26 cellular contexts compared by ENCODE assay signal in genomic region chr1:204032642-204033235, GRCh38. TPM values are rescaled to one million over a fixed set of nuclear protein-coding genes. Genes with fewer than 3 reads are reported as not detected.
DNase-seq lines count a peak whose midpoint lies in the region; ATAC-seq and TF ChIP-seq lines count a peak whose summit lies in the region.
"Had no signal": no experiment of that assay in that cellular context is flagged by ENCODE, and none has a peak within 500 bp of the region (broad histone marks: within the 10 kb centered on the region; RNA-seq: fewer than 3 reads in every experiment).

No MANE protein-coding gene starts in this region.

- peak; percentile 37 for ATAC-seq in HCT116
- ATAC-seq in RWPE2 (ENCODE audit: low read depth) = peak; percentile 45; the same call in 1 of the 3 replicates
- ATAC-seq: HepG2; right lobe of liver; stimulated activated effector memory CD8-positive, alpha-beta T cell treated with anti-CD3 and anti-CD28 coated beads, Interleukin-12 subunit alpha, Interleukin-12 subunit beta, amount 100 ng/mL, for 72 hours had no signal

- H3K36me3 ChIP-seq in HCT116 (ENCODE audit: control insufficient read depth in 1 of 2, insufficient read depth in 2 of 2, low read length in 2 of 2) (no peaks in the 10 kb centered on the region), RWPE2 (ENCODE audit: low read depth) (no peaks in the 10 kb centered on the region)
- H3K36me3 ChIP-seq: HAP-1, right lobe of liver had no signal

- H2AFZ ChIP-seq in HCT116 (ENCODE audit: low read depth, low read length, poor library complexity, severe bottlenecking) = no peak overlapping the region
- H2AFZ ChIP-seq: PC-9 had no signal

- no peaks in the 10 kb centered on the region for H3K79me2 ChIP-seq in HCT116 (ENCODE audit: insufficient read depth, low read length)

- intact Hi-C loops in HCT116 (cut with micrococcal nuclease) = no loop called here

- H4K20me1 ChIP-seq in HCT116 (ENCODE audit: insufficient read depth) = no peaks in the 10 kb centered on the region

- no TSS peak for BruUV-seq in HCT116 (replicated peaks; lab: Mats Ljungman, UMichigan)

- no peaks in the 10 kb centered on the region for H3K9me2 ChIP-seq in HCT116 (ENCODE audit: insufficient read depth)

- H3K9me3 ChIP-seq in HCT116 (ENCODE audit: control insufficient read depth in 1 of 2, insufficient read depth in 1 of 2, low read depth in 1 of 2, low read length in 2 of 2) (no peaks in the 10 kb centered on the region), RWPE2 (ENCODE audit: severe bottlenecking) (no peaks in the 10 kb centered on the region)
- H3K9me3 ChIP-seq: HAP-1, right lobe of liver had no signal

- H3K4me3 ChIP-seq in HCT116 (replicated peaks in 1 of 2; ENCODE audit: low read depth in 1 of 2, low read length in 2 of 2) = no peak overlapping the region
- H3K4me3 ChIP-seq in RWPE2 (ENCODE audit: severe bottlenecking) = no peak overlapping the region
- no peak overlapping the region for H3K4me3 ChIP-seq in fibroblast of villous mesenchyme (ENCODE audit: low read depth, low read length)
- H3K4me3 ChIP-seq: HAP-1, lung, PC-9, right lobe of liver had no signal

- TF ChIP-seq CTCF in HCT116 (IDR thresholded peaks at IDR 0.05 in 2 of 3, conservative IDR thresholded peaks at IDR 0.05 in 1 of 3; ENCODE audit: borderline replicate concordance in 1 of 3, insufficient read depth in 1 of 3, low read depth in 2 of 3, low read length in 2 of 3) (no peak), RWPE2 (IDR thresholded peaks at IDR 0.05; ENCODE audit: poor library complexity, severe bottlenecking) (no peak), fibroblast of villous mesenchyme (IDR thresholded peaks at IDR 0.05; ENCODE audit: insufficient read depth, low read depth, low read length) (no peak)

- H3K27me3 ChIP-seq in HCT116 (ENCODE audit: insufficient read depth, low read length) (no peaks in the 10 kb centered on the region), RWPE2 (ENCODE audit: insufficient read depth, poor library complexity, severe bottlenecking) (no peaks in the 10 kb centered on the region)
- H3K27me3 ChIP-seq: right lobe of liver had no signal

- POLR2A ChIA-PET in HCT116 (lab: Charles Lee) = no interaction called here

- no peak overlapping the region for H3K27ac ChIP-seq in HCT116 (ENCODE audit: low read depth, low read length)
- no peak overlapping the region for H3K27ac ChIP-seq in RWPE2 (ENCODE audit: poor library complexity, severe bottlenecking)
- H3K27ac ChIP-seq: PC-9, right lobe of liver had no signal

- H3K4me2 ChIP-seq in HCT116 (ENCODE audit: low read length) = no peak overlapping the region; the same call in 1 of the 2 replicates
- H3K4me2 ChIP-seq: PC-9 had no signal

- H3K4me1 ChIP-seq in HCT116 (ENCODE audit: control insufficient read depth in 1 of 2, insufficient read depth in 2 of 2, low read length in 2 of 2) (peaks cover 12 to 28% of the 10 kb centered on the region in 2 experiments), RWPE2 (ENCODE audit: insufficient read depth, poor library complexity, severe bottlenecking) (no peaks in the 10 kb centered on the region)
- H3K4me1 ChIP-seq: HAP-1, right lobe of liver had no signal

- DNase-seq in A172 (ENCODE audit: low spot score) (peak; percentile 47), HCT116 (ENCODE audit: low read depth, low spot score) (no peak), RWPE2 (ENCODE audit: low spot score) (no peak), fibroblast of villous mesenchyme (ENCODE audit: low read depth) (peak; percentile 21), DMS79 treated with DMSO at 0.1 percent for 48 hours (lab: John Stamatoyannopoulos, UW) (no peak), RPMI8226 (no peak), HCEC 1CT (no peak), GM19240 (ENCODE audit: insufficient read length, low spot score) (no peak)
- DNase-seq: activated B cell treated with CpG ODN at 0.5 μM for 24 hours; activated CD4-positive, alpha-beta T cell treated with anti-CD3 and anti-CD28 coated beads, Interleukin-2, amount 50 U/mL, for 4 hours; activated naive CD4-positive, alpha-beta T cell treated with anti-CD3 and anti-CD28 coated beads, Interleukin-2, amount 10 ng/mL, durations not matched to agents 7 days and 5 days; amygdala; CD8-positive, alpha-beta memory T cell; DMS153; effector CD4-positive, alpha-beta T cell; erythroblast; NCI-H1048; NCI-H1694 treated with DMSO at 0.1 percent for 48 hours; right lobe of liver; SHP77 treated with DMSO at 0.1 percent for 48 hours; stimulated activated CD4-positive, alpha-beta T cell treated with anti-CD3 and anti-CD28 coated beads, Interleukin-4, amount 100 ng/mL, for 24 hours had no signal

- TF ChIP-seq POLR2A in HCT116 (IDR thresholded peaks at IDR 0.05; ENCODE audit: borderline replicate concordance, extremely low read depth, insufficient read depth, insufficient read length) = no peak

- CTCF ChIA-PET in HCT116 (lab: Charles Lee) = interaction anchor here (1.2 kb wide), 1 partner anchor 162 kb away, joined by 3 read pairs; no protein-coding TSS in a partner anchor

- no peak overlapping the region for H3K9ac ChIP-seq in HCT116 (ENCODE audit: low read length)

- no peak for TF ChIP-seq RAD21 in HCT116 (IDR thresholded peaks at IDR 0.05; ENCODE audit: low read depth)

- RAD21 ChIA-PET in HCT116 (lab: Charles Lee; ENCODE audit: low non-redundant PET in 1 of 2, low total read pairs in 2 of 2, uncharacterized antibody in 2 of 2, unreplicated experiment in 2 of 2) = interaction anchor here (0.6 kb wide), 2 partner anchors 161 to 166 kb away, joined by 3 read pairs; no protein-coding TSS in a partner anchor

TF ChIP-seq in HCT116, 20 proteins besides CTCF, POLR2A, EP300 and RAD21:
- no peak for TF ChIP-seq JUND (IDR thresholded peaks at IDR 0.05)

RNA-seq across cellular contexts. Expression of gene SOX13, which starts 40.2 kb away (rescaled TPM):
- 7.0 and 11.2 TPM in 2 replicates for total RNA-seq in A172 (2014; rRNA removed; shearing (Covaris generic))
- total RNA-seq in HCT116 (2021; ENCODE audit: unreplicated experiment) (35.6 TPM), fibroblast of villous mesenchyme (11.6 and 14.7 TPM in 2 replicates)
- polyA plus RNA-seq in HCT116 (2012) = 24.6 and 25.2 TPM in 2 replicates
- total RNA-seq: activated B cell treated with CpG ODN at 0.5 μM for 24 hours had no signal

Comparison
In these comparisons a context has a peak if more than half of its experiments do, and no peak if none do; other contexts are left out.
1. DNase-seq: peak in A172 (single experiment) and fibroblast of villous mesenchyme (single experiment); none in HCT116 (single experiment), RWPE2 (single experiment), DMS79 treated with DMSO at 0.1 percent for 48 hours (single experiment), RPMI8226 (single experiment), HCEC 1CT (single experiment) and GM19240 (single experiment).